In genomic region chr16:68423771-68424170, GRCh38 we compare ENCODE assay signal across 27 cellular contexts.
"Had no signal": no experiment of that assay in that cellular context is flagged by ENCODE, and none has a peak within 500 bp of the region (broad histone marks: within the 10 kb centered on the region; RNA-seq: fewer than 3 reads in every experiment).

No MANE protein-coding gene starts in this region.

- H3K4me3 ChIP-seq: gastroesophageal sphincter, heart left ventricle, left ventricle myocardium inferior, lower lobe of right lung, pancreas, right atrium auricular region, sigmoid colon, stomach, thyroid gland, vagina had no signal

- H3K36me3 Mint-ChIP-seq: immature natural killer cell; natural killer cell treated with Interleukin-12 subunit alpha and Interleukin-12 subunit beta and Interleukin-15 and Interleukin-18, amount 100 ng/mL, for 72 hours; stimulated activated effector memory CD8-positive, alpha-beta T cell treated with anti-CD3 and anti-CD28 coated beads, Interleukin-12 subunit alpha, Interleukin-12 subunit beta, amount 100 ng/mL, for 72 hours had no signal

- DNase-seq: cortex of kidney; effector CD4-positive, alpha-beta T cell; foreskin keratinocyte; heart left ventricle; hypothalamus; immature natural killer cell; islet precursor cell; kidney glomerular epithelial cell; left colon; left ventricle myocardium inferior; lower lobe of right lung; pancreas; sigmoid colon; stimulated activated CD4-positive, alpha-beta T cell treated with anti-CD3 and anti-CD28 coated beads, Interleukin-2, amount 100 ng/mL, for 24 hours; stimulated activated CD4-positive, alpha-beta T cell treated with anti-CD3 and anti-CD28 coated beads, Interleukin-4, amount 100 ng/mL, for 24 hours; stimulated activated naive CD4-positive, alpha-beta T cell treated with Interleukin-2 at 50 U/mL for 16 hours; stomach; thyroid gland; trophoblast cell had no signal

- H3K4me3 Mint-ChIP-seq: immature natural killer cell; natural killer cell treated with Interleukin-12 subunit alpha and Interleukin-12 subunit beta and Interleukin-15 and Interleukin-18, amount 100 ng/mL, for 72 hours; neural crest cell; stimulated activated effector memory CD8-positive, alpha-beta T cell treated with anti-CD3 and anti-CD28 coated beads, Interleukin-12 subunit alpha, Interleukin-12 subunit beta, amount 100 ng/mL, for 72 hours had no signal

- H3K9me3 Mint-ChIP-seq: immature natural killer cell; natural killer cell treated with Interleukin-12 subunit alpha and Interleukin-12 subunit beta and Interleukin-15 and Interleukin-18, amount 100 ng/mL, for 72 hours; neural crest cell had no signal

- H3K9me3 ChIP-seq: gastroesophageal sphincter, heart left ventricle, left ventricle myocardium inferior, lower lobe of right lung, neutrophil, pancreas, right atrium auricular region, sigmoid colon, stomach, thyroid gland, vagina had no signal

- ATAC-seq: foreskin keratinocyte; gastroesophageal sphincter; heart left ventricle; left colon; lower lobe of right lung; natural killer cell treated with Interleukin-12 subunit alpha and Interleukin-12 subunit beta and Interleukin-15 and Interleukin-18, amount 100 ng/mL, for 72 hours; pancreas; stimulated activated effector memory CD8-positive, alpha-beta T cell treated with anti-CD3 and anti-CD28 coated beads, Interleukin-12 subunit alpha, Interleukin-12 subunit beta, amount 100 ng/mL, for 72 hours had no signal

- H3K27ac Mint-ChIP-seq: immature natural killer cell; natural killer cell treated with Interleukin-12 subunit alpha and Interleukin-12 subunit beta and Interleukin-15 and Interleukin-18, amount 100 ng/mL, for 72 hours; progenitor cell of endocrine pancreas; stimulated activated effector memory CD8-positive, alpha-beta T cell treated with anti-CD3 and anti-CD28 coated beads, Interleukin-12 subunit alpha, Interleukin-12 subunit beta, amount 100 ng/mL, for 72 hours had no signal

- H3K27ac ChIP-seq: foreskin keratinocyte, gastroesophageal sphincter, heart left ventricle, left ventricle myocardium inferior, lower lobe of right lung, neutrophil, pancreas, right atrium auricular region, sigmoid colon, stomach, thyroid gland, vagina had no signal

- H3K27me3 ChIP-seq: gastroesophageal sphincter, heart left ventricle, neutrophil, pancreas, right atrium auricular region, sigmoid colon, stomach, thyroid gland, vagina had no signal

- H3K36me3 ChIP-seq: gastroesophageal sphincter, heart left ventricle, left ventricle myocardium inferior, lower lobe of right lung, neutrophil, pancreas, right atrium auricular region, sigmoid colon, stomach, thyroid gland, vagina had no signal

- H3K27me3 Mint-ChIP-seq: natural killer cell treated with Interleukin-12 subunit alpha and Interleukin-12 subunit beta and Interleukin-15 and Interleukin-18, amount 100 ng/mL, for 72 hours; progenitor cell of endocrine pancreas had no signal

- H3K4me1 Mint-ChIP-seq: neural crest cell had no signal

- H3K4me1 ChIP-seq: foreskin keratinocyte, gastroesophageal sphincter, left ventricle myocardium inferior, right atrium auricular region, sigmoid colon, thyroid gland, vagina had no signal
